Comparison of ENCODE assay signal across 20 cellular contexts in genomic region chr20:51616060-51616459, GRCh38.
DNase-seq lines count a peak whose midpoint lies in the region; ATAC-seq, FAIRE-seq and TF ChIP-seq lines count a peak whose summit lies in the region.
"Had no signal": no experiment of that assay in that cellular context is flagged by ENCODE, and none has a peak within 500 bp of the region (broad histone marks: within the 10 kb centered on the region; RNA-seq: fewer than 3 reads in every experiment).

No MANE protein-coding gene starts in this region.

- CTCF ChIA-PET in A549 (lab: Yijun Ruan, JAX) = interaction anchor here (0.6 to 4.8 kb wide), 7 partner anchors 9 to 635 kb away, joined by 3 to 31 read pairs (median 8); no protein-coding TSS in a partner anchor

- ATAC-seq in A549 = peak; percentile 66 to 77; a peak in 4 of 6 replicates
- ATAC-seq in GM21423 (IDR thresholded peaks at IDR 0.05; ENCODE audit: unreplicated experiment) = no peak
- ATAC-seq in HG03432 (IDR thresholded peaks at IDR 0.05; ENCODE audit: unreplicated experiment) = no peak

- TF ChIP-seq CTCF in A549 (IDR thresholded peaks at IDR 0.05) (0 out of 3 replicates have a peak, but pooled peaks have one; percentile 11), NB4 (IDR thresholded peaks at IDR 0.05; ENCODE audit: low read depth, low read length) (peak; percentile 44), chondrocyte (IDR thresholded peaks at IDR 0.05) (peak; percentile 44)

- DNase-seq in A549 (ENCODE audit: low read depth in 1 of 2, low spot score in 1 of 2) = peak in 1 of 2 experiments; percentile 28
- DNase-seq in ELR (ENCODE audit: low read depth) = peak; percentile 53
- DNase-seq in NB4 (ENCODE audit: low read depth) = peak; percentile 32
- DNase-seq in chondrocyte (ENCODE audit: low spot score) = no peak
- no peak for DNase-seq in activated CD4-positive, CD25-positive, alpha-beta regulatory T cell (lab: John Stamatoyannopoulos, UW)
- no peak for DNase-seq in kidney tubule cell (ENCODE audit: low spot score)
- DNase-seq: activated effector memory CD4-positive, alpha-beta T cell treated with anti-CD3 and anti-CD28 coated beads, Interleukin-2, amount 50 U/mL, for 16 hours; DND-41; glutamatergic neuron; islet precursor cell; MV-4-11; NCI-H748 treated with DMSO at 0.1 percent for 48 hours; stimulated activated CD4-positive, alpha-beta T cell treated with anti-CD3 and anti-CD28 coated beads, Interleukin-4, amount 100 ng/mL, for 4 hours; tibial artery had no signal

- TF ChIP-seq POLR2A in A549 (IDR thresholded peaks at IDR 0.05; ENCODE audit: low read length) (no peak), NB4 (IDR thresholded peaks at IDR 0.05; ENCODE audit: extremely low read depth, insufficient read length) (no peak)

- H3K4me3 ChIP-seq in A549 (no peak overlapping the region), NB4 (ENCODE audit: low read depth, low read length) (no peak overlapping the region)
- H3K4me3 ChIP-seq: ascending aorta; BLaER1 treated with 17β-estradiol and CSF1 and Interleukin-3, amounts not matched to agents 10 nM and 100 nM; SJSA1; tibial artery had no signal

- POLR2A ChIA-PET in A549 (lab: Yijun Ruan, JAX) = no interaction called here

- 74% methylated on average over 3 of the region's 3 CpGs for WGBS in A549 (ENCODE audit: missing lambda C conversion rate)

- H3K9me3 ChIP-seq in A549 = no peaks in the 10 kb centered on the region
- H3K9me3 ChIP-seq: ascending aorta; BLaER1 treated with 17β-estradiol and CSF1 and Interleukin-3, amounts not matched to agents 10 nM and 100 nM; SJSA1; tibial artery had no signal

- no peak for TF ChIP-seq EP300 in A549 (IDR thresholded peaks at IDR 0.05)

- no peaks in the 10 kb centered on the region for H3K9me3 Mint-ChIP-seq in chondrocyte (ENCODE audit: low read depth)
- H3K9me3 Mint-ChIP-seq: mesothelial cell of epicardium had no signal

- no peaks in the 10 kb centered on the region for H3K27me3 Mint-ChIP-seq in chondrocyte (ENCODE audit: low read depth)

- no peaks in the 10 kb centered on the region for H3K4me1 ChIP-seq in A549
- H3K4me1 ChIP-seq: ascending aorta, SJSA1, tibial artery had no signal

- no peak overlapping the region for H3K27ac ChIP-seq in A549
- H3K27ac ChIP-seq: ascending aorta; BLaER1 treated with 17β-estradiol and CSF1 and Interleukin-3, amounts not matched to agents 10 nM and 100 nM; SJSA1; tibial artery had no signal

- H3K4me2 ChIP-seq in A549 = no peak overlapping the region
- H3K4me2 ChIP-seq: BLaER1 treated with 17β-estradiol and CSF1 and Interleukin-3, amounts not matched to agents 10 nM and 100 nM had no signal

- TF ChIP-seq RAD21 in A549 (conservative IDR thresholded peaks at IDR 0.05 in 1 of 2, IDR thresholded peaks at IDR 0.05 in 1 of 2) = peak in 1 of 2 experiments; percentile 49; a peak in 2 of 5 replicates

- H3K4me3 Mint-ChIP-seq in chondrocyte (ENCODE audit: unreplicated experiment) = no peak overlapping the region
- H3K4me3 Mint-ChIP-seq: mesothelial cell of epicardium had no signal

- FAIRE-seq in A549 (lab: Jason Lieb, UNC) = no peak

- H3K36me3 Mint-ChIP-seq in chondrocyte (ENCODE audit: low read depth) = peaks cover 32% of the 10 kb centered on the region

- no peak overlapping the region for H3K27ac Mint-ChIP-seq in chondrocyte (ENCODE audit: unreplicated experiment)
- H3K27ac Mint-ChIP-seq: mesothelial cell of epicardium had no signal

- H3K4me1 Mint-ChIP-seq in chondrocyte (ENCODE audit: low read depth) = no peaks in the 10 kb centered on the region
- H3K4me1 Mint-ChIP-seq: mesothelial cell of epicardium had no signal

TF ChIP-seq in A549, 52 proteins besides CTCF, POLR2A, EP300 and RAD21:
- TF ChIP-seq NR3C1 (IDR thresholded peaks at IDR 0.05) = no peak
- no peak for TF ChIP-seq MAZ (IDR thresholded peaks at IDR 0.05; ENCODE audit: borderline replicate concordance, low read depth, low read length)
- TF ChIP-seq BHLHE40 (IDR thresholded peaks at IDR 0.05; ENCODE audit: low read depth, low read length) = no peak
- no peak for TF ChIP-seq PBX3 (IDR thresholded peaks at IDR 0.05)
- TF ChIP-seq HOXB13 (CRISPR knock-in tag; IDR thresholded peaks at IDR 0.05; ENCODE audit: low read depth) = no peak
- no peak for TF ChIP-seq FOXS1 (CRISPR knock-in tag; IDR thresholded peaks at IDR 0.05)
- TF ChIP-seq ATOH8 (CRISPR knock-in tag; IDR thresholded peaks at IDR 0.05; ENCODE audit: low read depth) = no peak
- TF ChIP-seq MAFK (IDR thresholded peaks at IDR 0.05; ENCODE audit: partially characterized antibody) = no peak
- no peak for TF ChIP-seq HDAC2 (IDR thresholded peaks at IDR 0.05)
- TF ChIP-seq RARB (CRISPR knock-in tag; IDR thresholded peaks at IDR 0.05) = no peak
- TF ChIP-seq ELK1 (IDR thresholded peaks at IDR 0.05; ENCODE audit: low read depth, low read length) = no peak
- no peak for TF ChIP-seq TFCP2L1 (CRISPR knock-in tag; IDR thresholded peaks at IDR 0.05)
- TF ChIP-seq BCL3 (IDR thresholded peaks at IDR 0.05) = no peak
- TF ChIP-seq HOXA7 (CRISPR knock-in tag; IDR thresholded peaks at IDR 0.05) = no peak
- no peak for TF ChIP-seq CEBPB (IDR thresholded peaks at IDR 0.05)
- TF ChIP-seq EHF (CRISPR knock-in tag; IDR thresholded peaks at IDR 0.05) = no peak
- TF ChIP-seq USF2 (IDR thresholded peaks at IDR 0.05) = no peak
- no peak for TF ChIP-seq HOXB5 (CRISPR knock-in tag; IDR thresholded peaks at IDR 0.05)

Comparison
In these comparisons a context has a peak if more than half of its experiments do, and no peak if none do; other contexts are left out.
1. ATAC-seq: peak in A549 (2 of 2); none in GM21423 (single experiment) and HG03432 (single experiment).
2. DNase-seq: peak in ELR (single experiment) and NB4 (single experiment); none in chondrocyte (single experiment), activated CD4-positive, CD25-positive, alpha-beta regulatory T cell (0 of 4) and kidney tubule cell (single experiment).
3. Peak in every context shown above with its lines, with median percentiles within 50 percentile points of each other: CTCF ChIP-seq.